In the genomic region with DNA sequence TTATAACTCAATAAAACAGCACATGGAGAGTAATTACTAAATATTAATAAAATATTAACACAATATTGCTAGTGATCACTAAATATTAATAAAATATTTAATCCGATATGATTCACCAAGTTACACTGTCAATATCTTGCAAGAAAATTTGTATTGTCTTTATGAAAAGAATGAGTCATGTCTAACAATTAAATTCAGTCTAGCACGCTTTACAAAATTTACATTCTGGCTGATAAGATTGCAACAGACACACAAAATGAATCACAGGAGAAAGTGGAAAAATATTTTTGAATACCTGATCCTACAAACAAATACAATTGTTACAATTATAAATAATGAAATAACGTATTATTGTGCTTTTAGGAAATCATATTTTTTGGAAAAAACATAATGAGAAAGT, we compare ENCODE assay signal across 22 cellular contexts.
"Had no signal": no experiment of that assay in that cellular context is flagged by ENCODE, and none has a peak within 500 bp of the region (broad histone marks: within the 10 kb centered on the region; RNA-seq: fewer than 3 reads in every experiment).

No MANE protein-coding gene starts in this region.

- DNase-seq: hypothalamus; immature natural killer cell; left ventricle myocardium inferior; midbrain; mucosa of descending colon; naive thymus-derived CD4-positive, alpha-beta T cell; ovary; posterior cingulate gyrus; retina; right cardiac atrium; stimulated activated CD4-positive, alpha-beta T cell treated with anti-CD3 and anti-CD28 coated beads, Interleukin-12 subunit alpha, Interleukin-12 subunit beta, amount 100 ng/mL, for 4 hours; stimulated activated CD4-positive, alpha-beta T cell treated with anti-CD3 and anti-CD28 coated beads, Interleukin-15, amount 100 ng/mL, for 24 hours; stimulated activated CD4-positive, alpha-beta T cell treated with anti-CD3 and anti-CD28 coated beads, Interleukin-2, amount 100 ng/mL, for 24 hours; stimulated activated CD4-positive, alpha-beta T cell treated with anti-CD3 and anti-CD28 coated beads, Interleukin-4, amount 100 ng/mL, for 1 hour; stimulated activated naive B cell treated with anti-CD40 and anti-IgM and Interleukin-4, amounts not matched to agents 10 μg/mL and 1 μg/mL and 100 μg/mL, for 72 hours; stimulated activated naive CD8-positive, alpha-beta T cell treated with anti-CD3 and anti-CD28 coated beads, Interleukin-15, Interleukin-2, amounts not matched to agents 100 U/mL and 50 U/mL, for 24 hours; stomach; testis; thyroid gland; transverse colon; upper lobe of left lung had no signal

- FAIRE-seq: islet of Langerhans had no signal
